Comparison of ENCODE assay signal across 12 cellular contexts in genomic region chr11:102313225-102313940, GRCh38. TPM values are rescaled to one million over a fixed set of nuclear protein-coding genes. Genes with fewer than 3 reads are reported as not detected.
DNase-seq lines count a peak whose midpoint lies in the region; ATAC-seq and TF ChIP-seq lines count a peak whose summit lies in the region.
"Had no signal": no experiment of that assay in that cellular context is flagged by ENCODE, and none has a peak within 500 bp of the region (broad histone marks: within the 10 kb centered on the region; RNA-seq: fewer than 3 reads in every experiment).

No MANE protein-coding gene starts in this region.

- H3K79me2 ChIP-seq in MM.1S (ENCODE audit: low read length) (peaks cover 9% of the 10 kb centered on the region), mammary epithelial cell (ENCODE audit: insufficient read depth, low read length) (no peaks in the 10 kb centered on the region)

- H3K27ac ChIP-seq in BLaER1 (no peak overlapping the region), MM.1S (ENCODE audit: low read length) (no peak overlapping the region), mammary epithelial cell (ENCODE audit: insufficient read depth, low read depth, low read length) (peak overlapping the region; percentile 85)
- peak overlapping the region; percentile 56 for H3K27ac ChIP-seq in naive thymus-derived CD4-positive, alpha-beta T cell (ENCODE audit: low read depth, low read length)

- H3K4me2 ChIP-seq in BLaER1, result peak overlapping the region; percentile 58
- peak overlapping the region; percentile 12; the same call in 1 of the 2 replicates for H3K4me2 ChIP-seq in MM.1S (ENCODE audit: low read depth, low read length)
- H3K4me2 ChIP-seq in mammary epithelial cell (ENCODE audit: insufficient read depth, low read depth, low read length), result peak overlapping the region; percentile 88

- no peak for TF ChIP-seq CTCF in MM.1S (IDR thresholded peaks at IDR 0.05; ENCODE audit: low read length)
- no peak for TF ChIP-seq CTCF in mammary epithelial cell (conservative IDR thresholded peaks at IDR 0.05 in 1 of 2, IDR thresholded peaks at IDR 0.05 in 1 of 2; ENCODE audit: extremely low read depth in 1 of 2, insufficient read depth in 1 of 2, low read depth in 1 of 2, low read length in 2 of 2)

- H2AFZ ChIP-seq in MM.1S (ENCODE audit: low read length) (no peak overlapping the region), mammary epithelial cell (ENCODE audit: low read depth, low read length) (peak overlapping the region; percentile 82)

- H3K9me2 ChIP-seq in MM.1S (replicated peaks; ENCODE audit: insufficient read depth, low read length), result no peaks in the 10 kb centered on the region

- no peak for ATAC-seq in naive thymus-derived CD4-positive, alpha-beta T cell
- ATAC-seq in GM21737 (IDR thresholded peaks at IDR 0.05; ENCODE audit: unreplicated experiment) (no peak), HG03097 (IDR thresholded peaks at IDR 0.05; ENCODE audit: low FRiP score, unreplicated experiment) (no peak)

- peak overlapping the region; percentile 71 to 95 (median 88) for H3K27ac Mint-ChIP-seq in naive thymus-derived CD4-positive, alpha-beta T cell

- BruUV-seq in mammary epithelial cell (replicated peaks; lab: Mats Ljungman, UMichigan), result no TSS peak

- peaks cover 33% of the 10 kb centered on the region for H3K4me1 ChIP-seq in BLaER1
- peaks cover 31% of the 10 kb centered on the region for H3K4me1 ChIP-seq in MM.1S (ENCODE audit: low read length)
- peaks cover 35% of the 10 kb centered on the region for H3K4me1 ChIP-seq in mammary epithelial cell (ENCODE audit: insufficient read depth, low read length)
- peaks cover 36 to 48% of the 10 kb centered on the region in 2 donors for H3K4me1 ChIP-seq in naive thymus-derived CD4-positive, alpha-beta T cell (ENCODE audit: control insufficient read depth in 2 of 2, insufficient read depth in 2 of 2, low read length in 2 of 2)

- no peaks in the 10 kb centered on the region for H4K20me1 ChIP-seq in BLaER1
- no peaks in the 10 kb centered on the region for H4K20me1 ChIP-seq in MM.1S (ENCODE audit: insufficient read depth, low read length)
- H4K20me1 ChIP-seq in mammary epithelial cell (ENCODE audit: insufficient read depth, low read length), result no peaks in the 10 kb centered on the region

- no peak for DNase-seq in MM.1S
- no peak for DNase-seq in mammary epithelial cell
- no peak for DNase-seq in naive thymus-derived CD4-positive, alpha-beta T cell
- DNase-seq in LoVo (ENCODE audit: low spot score), result no peak
- no peak for DNase-seq in NCI-H2171 treated with DMSO at 0.1 percent for 48 hours (lab: John Stamatoyannopoulos, UW)
- DNase-seq: activated effector memory CD4-positive, alpha-beta T cell treated with Interleukin-2 at 50 U/mL for 16 hours; mesendoderm; NCI-H82; stimulated activated naive CD4-positive, alpha-beta T cell treated with Interleukin-2 at 50 U/mL for 16 hours had no signal

- H3F3A ChIP-seq in MM.1S (ENCODE audit: insufficient read depth, low read length), result peaks cover 25% of the 10 kb centered on the region

- CTCF ChIA-PET in mammary epithelial cell (lab: Charles Lee; ENCODE audit: low non-redundant PET), result no interaction called here
- CTCF ChIA-PET in naive thymus-derived CD4-positive, alpha-beta T cell (lab: Charles Lee), result interaction anchor here (1.0 to 17.6 kb wide), 2 partner anchors 19 to 29 kb away, joined by 4 to 354 read pairs; no protein-coding TSS in a partner anchor

- H3K4me1 Mint-ChIP-seq in naive thymus-derived CD4-positive, alpha-beta T cell, result peaks cover 24 to 73% (median 57%) of the 10 kb centered on the region in 7 donors

- H3K9ac ChIP-seq in BLaER1, result no peak overlapping the region
- H3K9ac ChIP-seq in MM.1S (ENCODE audit: low read length), result no peak overlapping the region
- H3K9ac ChIP-seq in mammary epithelial cell (ENCODE audit: insufficient read depth, low read length), result peak overlapping the region; percentile 71

- H3K4me3 Mint-ChIP-seq in naive thymus-derived CD4-positive, alpha-beta T cell, result peak overlapping the region; percentile 20 to 81 (median 72)

- WGBS in mammary epithelial cell (ENCODE audit: low coverage, missing lambda C conversion rate), result 56% methylated on average over 4 of the region's 4 CpGs

- H3K4me3 ChIP-seq in BLaER1 (no peak overlapping the region), MM.1S (ENCODE audit: low read length) (no peak overlapping the region), mammary epithelial cell (replicated peaks in 1 of 3; ENCODE audit: insufficient read depth in 1 of 3, low read depth in 2 of 3, low read length in 3 of 3) (peak overlapping the region; percentile 20 to 74 (median 50))
- H3K4me3 ChIP-seq in naive thymus-derived CD4-positive, alpha-beta T cell (ENCODE audit: low read length), result peak overlapping the region; percentile 37

- peaks cover 0 to 16% (median 5%) of the 10 kb centered on the region in 5 donors for H3K36me3 Mint-ChIP-seq in naive thymus-derived CD4-positive, alpha-beta T cell

- POLR2A ChIA-PET in naive thymus-derived CD4-positive, alpha-beta T cell (lab: Charles Lee), result interaction anchor here (0.9 to 9.9 kb wide), 5 partner anchors 13 to 140 kb away, joined by 3 to 158 read pairs (median 3); partner anchors contain the start of gene TMEM123

- dilution Hi-C loops in mammary epithelial cell (cut with HindIII; ENCODE audit: low sequenced_read_pairs), result no loop called here

- H3K27me3 ChIP-seq in BLaER1 (no peaks in the 10 kb centered on the region), MM.1S (replicated peaks; ENCODE audit: insufficient read depth, low read length) (no peaks in the 10 kb centered on the region), mammary epithelial cell (ENCODE audit: insufficient read depth, low read length) (no peaks in the 10 kb centered on the region)
- no peaks in the 10 kb centered on the region for H3K27me3 ChIP-seq in naive thymus-derived CD4-positive, alpha-beta T cell (ENCODE audit: control insufficient read depth in 2 of 2, insufficient read depth in 2 of 2, low read length in 2 of 2)

- in situ Hi-C loops in mammary epithelial cell (cut with MboI; ENCODE audit: low sequenced_read_pairs in 2 of 2), result no loop called here

- H3K9me3 ChIP-seq in BLaER1 (peaks cover 4% of the 10 kb centered on the region; the same call in 1 of the 2 replicates), MM.1S (replicated peaks; ENCODE audit: insufficient read depth, low read length) (no peaks in the 10 kb centered on the region), mammary epithelial cell (replicated peaks; ENCODE audit: insufficient read depth, low read length) (no peaks in the 10 kb centered on the region)
- H3K9me3 ChIP-seq in naive thymus-derived CD4-positive, alpha-beta T cell (ENCODE audit: control insufficient read depth in 2 of 3, low read length in 3 of 3), result no peaks in the 10 kb centered on the region

- H3K36me3 ChIP-seq in BLaER1, result no peaks in the 10 kb centered on the region
- no peaks in the 10 kb centered on the region for H3K36me3 ChIP-seq in MM.1S (replicated peaks; ENCODE audit: insufficient read depth, low read length)
- H3K36me3 ChIP-seq in mammary epithelial cell (ENCODE audit: insufficient read depth, low read length), result no peaks in the 10 kb centered on the region
- H3K36me3 ChIP-seq in naive thymus-derived CD4-positive, alpha-beta T cell (ENCODE audit: control insufficient read depth in 2 of 3, insufficient read depth in 3 of 3, low read length in 3 of 3), result no peaks in the 10 kb centered on the region

- intact Hi-C loops in mammary epithelial cell (cut with micrococcal nuclease), result no loop called here
- intact Hi-C loops in naive thymus-derived CD4-positive, alpha-beta T cell (cut with micrococcal nuclease), result no loop called here

- H3K9me3 Mint-ChIP-seq in naive thymus-derived CD4-positive, alpha-beta T cell, result peaks cover 0 to 8% (median 0%) of the 10 kb centered on the region in 11 donors

- peaks cover 0 to 2% (median 0%) of the 10 kb centered on the region in 5 donors for H3K27me3 Mint-ChIP-seq in naive thymus-derived CD4-positive, alpha-beta T cell

RNA-seq across cellular contexts. Expression of gene BIRC3, which starts 3.9 kb away (rescaled TPM):
- total RNA-seq in mammary epithelial cell, result 10 to 100 TPM in 1 of 2 donors, under 1 TPM in 1; 0.83 to 17.5 TPM
- 1.00 TPM for polyA plus RNA-seq in mammary epithelial cell
- 1.7 TPM for polyA minus RNA-seq in mammary epithelial cell
- 100 to 1,000 TPM in 3 of 5 experiments, 10 to 100 TPM in 2; 62.3 to 160 (median 128) TPM for total RNA-seq in naive thymus-derived CD4-positive, alpha-beta T cell
- 10 to 100 TPM; 18.8 to 47.7 TPM for polyA plus RNA-seq in naive thymus-derived CD4-positive, alpha-beta T cell

RNA-seq across cellular contexts. Expression of gene BIRC2, which starts 33.6 kb away (rescaled TPM):
- total RNA-seq in mammary epithelial cell, result 10 to 100 TPM; 59.4 to 78.2 TPM
- 23.6 TPM for polyA plus RNA-seq in mammary epithelial cell
- 20.2 TPM for polyA minus RNA-seq in mammary epithelial cell
- total RNA-seq in naive thymus-derived CD4-positive, alpha-beta T cell, result 100 to 1,000 TPM in 1 of 5 experiments, 10 to 100 TPM in 4; 37.5 to 103 (median 72.0) TPM
- polyA plus RNA-seq in naive thymus-derived CD4-positive, alpha-beta T cell, result 10 to 100 TPM; 35.2 to 42.8 TPM

Comparison
In these comparisons a context has a peak if more than half of its experiments do, and no peak if none do; other contexts are left out.
1. H3K27ac ChIP-seq: peak in mammary epithelial cell (single experiment) and naive thymus-derived CD4-positive, alpha-beta T cell (single experiment); none in BLaER1 (single experiment) and MM.1S (single experiment).
2. H3K4me2 ChIP-seq: peak in every context shown above with its lines; median percentile 88 in mammary epithelial cell; 58 in BLaER1; 12 in MM.1S.
3. H3K4me3 ChIP-seq: peak in mammary epithelial cell (3 of 3) and naive thymus-derived CD4-positive, alpha-beta T cell (single experiment); none in BLaER1 (single experiment) and MM.1S (single experiment).